1 cellular context compared by ENCODE assay signal in the genomic region with DNA sequence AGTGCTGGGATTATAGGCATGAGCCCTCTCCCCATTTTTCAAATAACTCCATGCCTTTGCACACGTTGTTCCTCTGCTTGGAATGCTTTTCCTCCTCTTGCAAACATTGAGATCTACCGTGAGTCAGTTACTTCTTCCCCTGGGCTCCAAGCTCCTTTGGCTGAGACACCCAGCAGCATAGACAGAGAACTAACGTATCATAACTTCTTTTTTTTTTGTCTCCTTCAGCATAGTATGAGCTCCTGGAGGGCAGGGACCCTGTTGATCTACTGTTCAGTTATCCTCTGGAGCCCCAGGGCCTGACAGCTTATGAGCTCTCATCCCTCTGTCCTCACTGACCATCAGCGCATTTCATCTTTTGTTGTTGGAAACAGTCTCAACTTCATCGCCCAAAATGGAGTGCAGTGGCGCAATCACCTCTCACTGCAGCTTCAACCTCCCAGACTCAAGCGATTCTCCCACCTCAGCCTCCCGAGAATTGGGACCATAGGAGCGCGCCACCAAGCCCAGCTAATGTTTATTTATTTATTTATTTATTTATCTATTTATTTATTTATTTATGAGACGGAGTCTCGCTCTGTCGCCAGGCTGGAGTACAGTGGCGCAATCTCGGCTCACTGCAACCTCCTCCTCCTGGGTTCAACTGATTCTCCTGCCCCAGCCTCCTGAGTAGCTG.
TF ChIP-seq lines count a peak whose summit lies in the region.

No MANE protein-coding gene starts in this region.

TF ChIP-seq in GM23338, 12 proteins besides CTCF, POLR2A, EP300 and RAD21 (continued from another document):
- TF ChIP-seq, protein P1, sequence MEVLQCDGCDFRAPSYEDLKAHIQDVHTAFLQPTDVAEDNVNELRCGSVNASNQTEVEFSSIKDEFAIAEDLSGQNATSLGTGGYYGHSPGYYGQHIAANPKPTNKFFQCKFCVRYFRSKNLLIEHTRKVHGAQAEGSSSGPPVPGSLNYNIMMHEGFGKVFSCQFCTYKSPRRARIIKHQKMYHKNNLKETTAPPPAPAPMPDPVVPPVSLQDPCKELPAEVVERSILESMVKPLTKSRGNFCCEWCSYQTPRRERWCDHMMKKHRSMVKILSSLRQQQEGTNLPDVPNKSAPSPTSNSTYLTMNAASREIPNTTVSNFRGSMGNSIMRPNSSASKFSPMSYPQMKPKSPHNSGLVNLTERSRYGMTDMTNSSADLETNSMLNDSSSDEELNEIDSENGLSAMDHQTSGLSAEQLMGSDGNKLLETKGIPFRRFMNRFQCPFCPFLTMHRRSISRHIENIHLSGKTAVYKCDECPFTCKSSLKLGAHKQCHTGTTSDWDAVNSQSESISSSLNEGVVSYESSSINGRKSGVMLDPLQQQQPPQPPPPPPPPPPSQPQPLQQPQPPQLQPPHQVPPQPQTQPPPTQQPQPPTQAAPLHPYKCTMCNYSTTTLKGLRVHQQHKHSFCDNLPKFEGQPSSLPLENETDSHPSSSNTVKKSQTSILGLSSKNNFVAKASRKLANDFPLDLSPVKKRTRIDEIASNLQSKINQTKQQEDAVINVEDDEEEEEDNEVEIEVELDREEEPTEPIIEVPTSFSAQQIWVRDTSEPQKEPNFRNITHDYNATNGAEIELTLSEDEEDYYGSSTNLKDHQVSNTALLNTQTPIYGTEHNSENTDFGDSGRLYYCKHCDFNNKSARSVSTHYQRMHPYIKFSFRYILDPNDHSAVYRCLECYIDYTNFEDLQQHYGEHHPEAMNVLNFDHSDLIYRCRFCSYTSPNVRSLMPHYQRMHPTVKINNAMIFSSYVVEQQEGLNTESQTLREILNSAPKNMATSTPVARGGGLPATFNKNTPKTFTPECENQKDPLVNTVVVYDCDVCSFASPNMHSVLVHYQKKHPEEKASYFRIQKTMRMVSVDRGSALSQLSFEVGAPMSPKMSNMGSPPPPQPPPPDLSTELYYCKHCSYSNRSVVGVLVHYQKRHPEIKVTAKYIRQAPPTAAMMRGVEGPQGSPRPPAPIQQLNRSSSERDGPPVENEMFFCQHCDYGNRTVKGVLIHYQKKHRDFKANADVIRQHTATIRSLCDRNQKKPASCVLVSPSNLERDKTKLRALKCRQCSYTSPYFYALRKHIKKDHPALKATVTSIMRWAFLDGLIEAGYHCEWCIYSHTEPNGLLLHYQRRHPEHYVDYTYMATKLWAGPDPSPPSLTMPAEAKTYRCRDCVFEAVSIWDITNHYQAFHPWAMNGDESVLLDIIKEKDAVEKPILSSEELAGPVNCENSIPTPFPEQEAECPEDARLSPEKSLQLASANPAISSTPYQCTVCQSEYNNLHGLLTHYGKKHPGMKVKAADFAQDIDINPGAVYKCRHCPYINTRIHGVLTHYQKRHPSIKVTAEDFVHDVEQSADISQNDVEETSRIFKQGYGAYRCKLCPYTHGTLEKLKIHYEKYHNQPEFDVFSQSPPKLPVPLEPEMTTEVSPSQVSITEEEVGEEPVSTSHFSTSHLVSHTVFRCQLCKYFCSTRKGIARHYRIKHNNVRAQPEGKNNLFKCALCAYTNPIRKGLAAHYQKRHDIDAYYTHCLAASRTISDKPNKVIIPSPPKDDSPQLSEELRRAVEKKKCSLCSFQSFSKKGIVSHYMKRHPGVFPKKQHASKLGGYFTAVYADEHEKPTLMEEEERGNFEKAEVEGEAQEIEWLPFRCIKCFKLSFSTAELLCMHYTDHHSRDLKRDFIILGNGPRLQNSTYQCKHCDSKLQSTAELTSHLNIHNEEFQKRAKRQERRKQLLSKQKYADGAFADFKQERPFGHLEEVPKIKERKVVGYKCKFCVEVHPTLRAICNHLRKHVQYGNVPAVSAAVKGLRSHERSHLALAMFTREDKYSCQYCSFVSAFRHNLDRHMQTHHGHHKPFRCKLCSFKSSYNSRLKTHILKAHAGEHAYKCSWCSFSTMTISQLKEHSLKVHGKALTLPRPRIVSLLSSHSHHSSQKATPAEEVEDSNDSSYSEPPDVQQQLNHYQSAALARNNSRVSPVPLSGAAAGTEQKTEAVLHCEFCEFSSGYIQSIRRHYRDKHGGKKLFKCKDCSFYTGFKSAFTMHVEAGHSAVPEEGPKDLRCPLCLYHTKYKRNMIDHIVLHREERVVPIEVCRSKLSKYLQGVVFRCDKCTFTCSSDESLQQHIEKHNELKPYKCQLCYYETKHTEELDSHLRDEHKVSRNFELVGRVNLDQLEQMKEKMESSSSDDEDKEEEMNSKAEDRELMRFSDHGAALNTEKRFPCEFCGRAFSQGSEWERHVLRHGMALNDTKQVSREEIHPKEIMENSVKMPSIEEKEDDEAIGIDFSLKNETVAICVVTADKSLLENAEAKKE (CRISPR knock-in tag; IDR thresholded peaks at IDR 0.05), result no peak
- no peak for TF ChIP-seq ZNF331 (CRISPR knock-in tag; IDR thresholded peaks at IDR 0.05; ENCODE audit: low read depth)
- TF ChIP-seq NANOG (IDR thresholded peaks at IDR 0.05; ENCODE audit: borderline replicate concordance), result no peak
